Comparison of ENCODE assay signal across 10 cellular contexts in genomic region chr3:16723994-16724393, GRCh38.
A peak's percentile ranks its signal among the peaks of the same experiment; 100 is the strongest.
DNase-seq lines count a peak whose midpoint lies in the region; ATAC-seq and TF ChIP-seq lines count a peak whose summit lies in the region.
"Had no signal": no experiment of that assay in that cellular context is flagged by ENCODE, and none has a peak within 500 bp of the region (broad histone marks: within the 10 kb centered on the region; RNA-seq: fewer than 3 reads in every experiment).

No MANE protein-coding gene starts in this region.

- H3K9ac ChIP-seq in mesenchymal stem cell (ENCODE audit: low read length), result no peak overlapping the region

- no peak overlapping the region for H3K4me3 ChIP-seq in Jurkat, Clone E6-1 (ENCODE audit: low read length)
- H3K4me3 ChIP-seq in mesenchymal stem cell (ENCODE audit: insufficient read depth in 1 of 2, low read depth in 1 of 2, low read length in 2 of 2) (no peak overlapping the region), gastroesophageal sphincter (no peak overlapping the region), vagina (no peak overlapping the region)

- no peak overlapping the region for H3K18ac ChIP-seq in mesenchymal stem cell (ENCODE audit: low read depth in 1 of 2, low read length in 2 of 2)

- H3K27ac Mint-ChIP-seq in brain, result peak overlapping the region in 4 of 5 experiments; percentile 41 to 91 (median 64)
- H3K27ac Mint-ChIP-seq in activated naive CD4-positive, alpha-beta T cell treated with anti-CD3 and anti-CD28 coated beads for 36 hours, result no peak overlapping the region
- H3K27ac Mint-ChIP-seq: activated naive CD4-positive, alpha-beta T cell treated with anti-CD3 and anti-CD28 coated beads, Interleukin-2, amount 50 U/mL, for 72 hours had no signal

- no peaks in the 10 kb centered on the region for H3K36me3 Mint-ChIP-seq in brain
- peaks cover 3% of the 10 kb centered on the region for H3K36me3 Mint-ChIP-seq in activated naive CD4-positive, alpha-beta T cell treated with anti-CD3 and anti-CD28 coated beads for 36 hours (ENCODE audit: low read depth)

- H3K4me3 Mint-ChIP-seq in brain, result no peak overlapping the region
- no peak overlapping the region for H3K4me3 Mint-ChIP-seq in activated naive CD4-positive, alpha-beta T cell treated with anti-CD3 and anti-CD28 coated beads for 36 hours

- H3K9me3 ChIP-seq in mesenchymal stem cell (ENCODE audit: control insufficient read depth, low read length) (peaks cover 4% of the 10 kb centered on the region), gastroesophageal sphincter (peaks cover 0 to 11% (median 0%) of the 10 kb centered on the region in 3 donors), vagina (no peaks in the 10 kb centered on the region)

- no peak overlapping the region for H3K23ac ChIP-seq in mesenchymal stem cell (ENCODE audit: low read length in 2 of 2)

- H3K4me1 ChIP-seq in mesenchymal stem cell (ENCODE audit: control insufficient read depth, insufficient read depth, low read depth, low read length) (no peaks in the 10 kb centered on the region), gastroesophageal sphincter (no peaks in the 10 kb centered on the region), vagina (no peaks in the 10 kb centered on the region)

- H4K8ac ChIP-seq in mesenchymal stem cell (ENCODE audit: low read length), result no peak overlapping the region

- TF ChIP-seq EP300 in gastroesophageal sphincter (IDR thresholded peaks at IDR 0.05), result no peak

- H3K4me2 ChIP-seq in mesenchymal stem cell (ENCODE audit: low read length, poor library complexity, severe bottlenecking), result no peak overlapping the region

- peaks cover 15% of the 10 kb centered on the region for H3K4me1 Mint-ChIP-seq in brain
- H3K4me1 Mint-ChIP-seq in activated naive CD4-positive, alpha-beta T cell treated with anti-CD3 and anti-CD28 coated beads for 36 hours (ENCODE audit: low read depth), result no peaks in the 10 kb centered on the region

- no peak overlapping the region for H2AK5ac ChIP-seq in mesenchymal stem cell (ENCODE audit: low read length, severe bottlenecking)

- peak; percentile 18 to 61 for TF ChIP-seq CTCF in brain (conservative IDR thresholded peaks at IDR 0.05)
- TF ChIP-seq CTCF in gastroesophageal sphincter (IDR thresholded peaks at IDR 0.05), result no peak
- TF ChIP-seq CTCF in vagina (IDR thresholded peaks at IDR 0.05), result no peak

- H3K27me3 ChIP-seq in mesenchymal stem cell (ENCODE audit: control insufficient read depth in 1 of 2, insufficient read depth in 1 of 2, low read length in 2 of 2) (no peaks in the 10 kb centered on the region), gastroesophageal sphincter (no peaks in the 10 kb centered on the region), vagina (no peaks in the 10 kb centered on the region)

- H3K27me3 Mint-ChIP-seq in brain, result no peaks in the 10 kb centered on the region
- H3K27me3 Mint-ChIP-seq in activated naive CD4-positive, alpha-beta T cell treated with anti-CD3 and anti-CD28 coated beads for 36 hours (ENCODE audit: low read depth), result no peaks in the 10 kb centered on the region

- no peak overlapping the region for H2BK12ac ChIP-seq in mesenchymal stem cell (ENCODE audit: low read length in 2 of 2)

- H2BK5ac ChIP-seq in mesenchymal stem cell (ENCODE audit: low read depth, low read length, poor library complexity, severe bottlenecking), result no peak overlapping the region

- H4K91ac ChIP-seq in mesenchymal stem cell (ENCODE audit: low read length), result no peak overlapping the region

- H3K79me1 ChIP-seq in mesenchymal stem cell (replicated peaks; ENCODE audit: low read length, poor library complexity, severe bottlenecking), result no peaks in the 10 kb centered on the region

- DNase-seq in ELF-1 (ENCODE audit: low read depth, low spot score) (peak; percentile 56), mesenchymal stem cell (peak; percentile 15), vagina (ENCODE audit: extremely low spot score in 2 of 2) (no peak)
- DNase-seq in Jurkat, Clone E6-1 (ENCODE audit: low read depth, low spot score), result peak; percentile 68
- DNase-seq in activated naive CD4-positive, alpha-beta T cell treated with anti-CD3 and anti-CD28 coated beads, Interleukin-2, amount 50 U/mL, for 16 hours, result no peak
- no peak for DNase-seq in activated naive CD4-positive, alpha-beta T cell treated with anti-CD3 and anti-CD28 coated beads for 36 hours
- DNase-seq: NCI-H2171 treated with DMSO at 0.1 percent for 48 hours had no signal

- H3K4ac ChIP-seq in mesenchymal stem cell (ENCODE audit: low read depth in 1 of 2, low read length in 2 of 2), result no peak overlapping the region

- intact Hi-C loops in activated naive CD4-positive, alpha-beta T cell treated with anti-CD3 and anti-CD28 coated beads for 36 hours (cut with micrococcal nuclease), result no loop called here
- intact Hi-C loops in vagina (cut with DNase I), result no loop called here

- ATAC-seq in gastroesophageal sphincter, result no peak
- ATAC-seq: activated naive CD4-positive, alpha-beta T cell treated with anti-CD3 and anti-CD28 coated beads, Interleukin-2, amount 50 U/mL, for 72 hours had no signal

- H3K14ac ChIP-seq in mesenchymal stem cell (ENCODE audit: low read length in 2 of 2), result no peak overlapping the region

- peaks cover 3 to 12% (median 5%) of the 10 kb centered on the region in 5 experiments for H3K9me3 Mint-ChIP-seq in brain
- H3K9me3 Mint-ChIP-seq in activated naive CD4-positive, alpha-beta T cell treated with anti-CD3 and anti-CD28 coated beads for 36 hours, result peaks cover 9% of the 10 kb centered on the region

- CTCF ChIA-PET in activated naive CD4-positive, alpha-beta T cell treated with anti-CD3 and anti-CD28 coated beads for 36 hours (lab: Charles Lee), result no interaction called here

- H2BK120ac ChIP-seq in mesenchymal stem cell (ENCODE audit: low read depth, low read length), result no peak overlapping the region

- no peak overlapping the region for H2BK15ac ChIP-seq in mesenchymal stem cell (ENCODE audit: low read depth, poor library complexity, severe bottlenecking)

- TF ChIP-seq POLR2A in gastroesophageal sphincter (IDR thresholded peaks at IDR 0.05) (no peak), vagina (IDR thresholded peaks at IDR 0.05) (no peak)

- no peak overlapping the region for H2AFZ ChIP-seq in mesenchymal stem cell (ENCODE audit: low read depth, low read length)

- no CpG with 5 or more reads among the region's 2 CpGs for WGBS in mesenchymal stem cell
- 75 to 92% methylated on average over 2 of the region's 2 CpGs for WGBS in gastroesophageal sphincter (ENCODE audit: low coverage in 1 of 2), 2 donors

- H3K27ac ChIP-seq in mesenchymal stem cell (ENCODE audit: low read length, poor library complexity, severe bottlenecking), result no peak overlapping the region
- H3K27ac ChIP-seq in gastroesophageal sphincter, result no peak overlapping the region
- no peak overlapping the region for H3K27ac ChIP-seq in vagina

- H3K36me3 ChIP-seq in mesenchymal stem cell (ENCODE audit: control insufficient read depth in 1 of 2, insufficient read depth in 2 of 2, low read depth in 1 of 2, low read length in 2 of 2) (no peaks in the 10 kb centered on the region), gastroesophageal sphincter (no peaks in the 10 kb centered on the region), vagina (no peaks in the 10 kb centered on the region)

Comparison
In these comparisons a context has a peak if more than half of its experiments do, and no peak if none do; other contexts are left out.
1. DNase-seq: peak in ELF-1 (single experiment), Jurkat, Clone E6-1 (single experiment) and mesenchymal stem cell (single experiment); none in activated naive CD4-positive, alpha-beta T cell treated with anti-CD3 and anti-CD28 coated beads, Interleukin-2, amount 50 U/mL, for 16 hours (single experiment), activated naive CD4-positive, alpha-beta T cell treated with anti-CD3 and anti-CD28 coated beads for 36 hours (single experiment) and vagina (0 of 2).
2. CTCF ChIP-seq: peak in brain (2 of 2); none in gastroesophageal sphincter (0 of 4) and vagina (0 of 3).